Comparison of ENCODE assay signal across 1 cellular context in genomic region chr3:41286305-41286704, GRCh38.
TF ChIP-seq lines count a peak whose summit lies in the region.

No MANE protein-coding gene starts in this region.

TF ChIP-seq in H1, 55 proteins besides CTCF, POLR2A, EP300 and RAD21 (continued from another document):
- TF ChIP-seq SIN3A (conservative IDR thresholded peaks at IDR 0.05 in 1 of 2, IDR thresholded peaks at IDR 0.05 in 1 of 2; ENCODE audit: low read depth in 1 of 2, low read length in 2 of 2), result no peak
- no peak for TF ChIP-seq PHF8 (conservative IDR thresholded peaks at IDR 0.05; ENCODE audit: low read depth, low read length)
- no peak for TF ChIP-seq CBX8 (IDR thresholded peaks at IDR 0.05; ENCODE audit: borderline replicate concordance, low read depth, low read length)
